1 cellular context compared by ENCODE assay signal in the genomic region with DNA sequence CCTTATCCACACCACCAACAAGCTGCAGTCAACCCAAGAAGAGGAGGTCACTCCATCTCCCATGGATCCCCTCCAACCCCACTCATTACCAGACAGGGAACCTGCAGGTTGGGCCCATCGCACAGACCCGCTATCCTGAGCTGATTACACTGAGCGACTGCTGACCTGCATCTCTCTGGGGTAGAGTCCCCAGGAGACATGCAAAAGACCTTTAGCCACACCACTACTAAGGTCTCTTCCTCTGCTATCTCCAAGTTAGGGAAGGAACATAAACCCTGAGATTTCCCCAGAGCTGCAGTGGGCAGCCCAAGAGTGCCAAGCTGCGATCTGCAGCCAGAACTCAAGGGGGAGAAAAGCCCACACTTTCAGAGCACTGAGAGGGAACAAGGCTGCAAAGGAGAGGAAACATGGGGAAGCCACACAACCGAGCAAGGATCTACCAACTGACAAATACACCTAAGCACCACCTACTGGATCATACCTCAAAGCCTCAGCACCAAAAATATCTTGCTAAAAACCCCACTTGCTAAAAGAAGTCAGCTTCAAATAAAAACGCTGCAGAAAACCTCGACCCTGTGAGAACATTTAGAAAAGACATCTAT.
TF ChIP-seq lines count a peak whose summit lies in the region.

No MANE protein-coding gene starts in this region.

TF ChIP-seq in GM23338, 12 proteins besides CTCF, POLR2A, EP300 and RAD21 (continued from another document):
- TF ChIP-seq, protein P1, sequence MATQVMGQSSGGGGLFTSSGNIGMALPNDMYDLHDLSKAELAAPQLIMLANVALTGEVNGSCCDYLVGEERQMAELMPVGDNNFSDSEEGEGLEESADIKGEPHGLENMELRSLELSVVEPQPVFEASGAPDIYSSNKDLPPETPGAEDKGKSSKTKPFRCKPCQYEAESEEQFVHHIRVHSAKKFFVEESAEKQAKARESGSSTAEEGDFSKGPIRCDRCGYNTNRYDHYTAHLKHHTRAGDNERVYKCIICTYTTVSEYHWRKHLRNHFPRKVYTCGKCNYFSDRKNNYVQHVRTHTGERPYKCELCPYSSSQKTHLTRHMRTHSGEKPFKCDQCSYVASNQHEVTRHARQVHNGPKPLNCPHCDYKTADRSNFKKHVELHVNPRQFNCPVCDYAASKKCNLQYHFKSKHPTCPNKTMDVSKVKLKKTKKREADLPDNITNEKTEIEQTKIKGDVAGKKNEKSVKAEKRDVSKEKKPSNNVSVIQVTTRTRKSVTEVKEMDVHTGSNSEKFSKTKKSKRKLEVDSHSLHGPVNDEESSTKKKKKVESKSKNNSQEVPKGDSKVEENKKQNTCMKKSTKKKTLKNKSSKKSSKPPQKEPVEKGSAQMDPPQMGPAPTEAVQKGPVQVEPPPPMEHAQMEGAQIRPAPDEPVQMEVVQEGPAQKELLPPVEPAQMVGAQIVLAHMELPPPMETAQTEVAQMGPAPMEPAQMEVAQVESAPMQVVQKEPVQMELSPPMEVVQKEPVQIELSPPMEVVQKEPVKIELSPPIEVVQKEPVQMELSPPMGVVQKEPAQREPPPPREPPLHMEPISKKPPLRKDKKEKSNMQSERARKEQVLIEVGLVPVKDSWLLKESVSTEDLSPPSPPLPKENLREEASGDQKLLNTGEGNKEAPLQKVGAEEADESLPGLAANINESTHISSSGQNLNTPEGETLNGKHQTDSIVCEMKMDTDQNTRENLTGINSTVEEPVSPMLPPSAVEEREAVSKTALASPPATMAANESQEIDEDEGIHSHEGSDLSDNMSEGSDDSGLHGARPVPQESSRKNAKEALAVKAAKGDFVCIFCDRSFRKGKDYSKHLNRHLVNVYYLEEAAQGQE (IDR thresholded peaks at IDR 0.05; ENCODE audit: unreplicated experiment): no peak
- TF ChIP-seq ZNF331 (CRISPR knock-in tag; IDR thresholded peaks at IDR 0.05; ENCODE audit: low read depth) (no peak), EZH2phosphoT487 (IDR thresholded peaks at IDR 0.05; ENCODE audit: unreplicated experiment) (no peak), JUNB (IDR thresholded peaks at IDR 0.05; ENCODE audit: unreplicated experiment) (no peak), CREB1 (CRISPR knock-in tag; IDR thresholded peaks at IDR 0.05; ENCODE audit: low read depth) (no peak), STAT1 (IDR thresholded peaks at IDR 0.05; ENCODE audit: unreplicated experiment) (no peak), POLR2AphosphoS5 (IDR thresholded peaks at IDR 0.05; ENCODE audit: low read depth) (no peak)
- TF ChIP-seq, protein P2, sequence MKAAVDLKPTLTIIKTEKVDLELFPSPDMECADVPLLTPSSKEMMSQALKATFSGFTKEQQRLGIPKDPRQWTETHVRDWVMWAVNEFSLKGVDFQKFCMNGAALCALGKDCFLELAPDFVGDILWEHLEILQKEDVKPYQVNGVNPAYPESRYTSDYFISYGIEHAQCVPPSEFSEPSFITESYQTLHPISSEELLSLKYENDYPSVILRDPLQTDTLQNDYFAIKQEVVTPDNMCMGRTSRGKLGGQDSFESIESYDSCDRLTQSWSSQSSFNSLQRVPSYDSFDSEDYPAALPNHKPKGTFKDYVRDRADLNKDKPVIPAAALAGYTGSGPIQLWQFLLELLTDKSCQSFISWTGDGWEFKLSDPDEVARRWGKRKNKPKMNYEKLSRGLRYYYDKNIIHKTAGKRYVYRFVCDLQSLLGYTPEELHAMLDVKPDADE (IDR thresholded peaks at IDR 0.05): no peak
- TF ChIP-seq, protein P3, sequence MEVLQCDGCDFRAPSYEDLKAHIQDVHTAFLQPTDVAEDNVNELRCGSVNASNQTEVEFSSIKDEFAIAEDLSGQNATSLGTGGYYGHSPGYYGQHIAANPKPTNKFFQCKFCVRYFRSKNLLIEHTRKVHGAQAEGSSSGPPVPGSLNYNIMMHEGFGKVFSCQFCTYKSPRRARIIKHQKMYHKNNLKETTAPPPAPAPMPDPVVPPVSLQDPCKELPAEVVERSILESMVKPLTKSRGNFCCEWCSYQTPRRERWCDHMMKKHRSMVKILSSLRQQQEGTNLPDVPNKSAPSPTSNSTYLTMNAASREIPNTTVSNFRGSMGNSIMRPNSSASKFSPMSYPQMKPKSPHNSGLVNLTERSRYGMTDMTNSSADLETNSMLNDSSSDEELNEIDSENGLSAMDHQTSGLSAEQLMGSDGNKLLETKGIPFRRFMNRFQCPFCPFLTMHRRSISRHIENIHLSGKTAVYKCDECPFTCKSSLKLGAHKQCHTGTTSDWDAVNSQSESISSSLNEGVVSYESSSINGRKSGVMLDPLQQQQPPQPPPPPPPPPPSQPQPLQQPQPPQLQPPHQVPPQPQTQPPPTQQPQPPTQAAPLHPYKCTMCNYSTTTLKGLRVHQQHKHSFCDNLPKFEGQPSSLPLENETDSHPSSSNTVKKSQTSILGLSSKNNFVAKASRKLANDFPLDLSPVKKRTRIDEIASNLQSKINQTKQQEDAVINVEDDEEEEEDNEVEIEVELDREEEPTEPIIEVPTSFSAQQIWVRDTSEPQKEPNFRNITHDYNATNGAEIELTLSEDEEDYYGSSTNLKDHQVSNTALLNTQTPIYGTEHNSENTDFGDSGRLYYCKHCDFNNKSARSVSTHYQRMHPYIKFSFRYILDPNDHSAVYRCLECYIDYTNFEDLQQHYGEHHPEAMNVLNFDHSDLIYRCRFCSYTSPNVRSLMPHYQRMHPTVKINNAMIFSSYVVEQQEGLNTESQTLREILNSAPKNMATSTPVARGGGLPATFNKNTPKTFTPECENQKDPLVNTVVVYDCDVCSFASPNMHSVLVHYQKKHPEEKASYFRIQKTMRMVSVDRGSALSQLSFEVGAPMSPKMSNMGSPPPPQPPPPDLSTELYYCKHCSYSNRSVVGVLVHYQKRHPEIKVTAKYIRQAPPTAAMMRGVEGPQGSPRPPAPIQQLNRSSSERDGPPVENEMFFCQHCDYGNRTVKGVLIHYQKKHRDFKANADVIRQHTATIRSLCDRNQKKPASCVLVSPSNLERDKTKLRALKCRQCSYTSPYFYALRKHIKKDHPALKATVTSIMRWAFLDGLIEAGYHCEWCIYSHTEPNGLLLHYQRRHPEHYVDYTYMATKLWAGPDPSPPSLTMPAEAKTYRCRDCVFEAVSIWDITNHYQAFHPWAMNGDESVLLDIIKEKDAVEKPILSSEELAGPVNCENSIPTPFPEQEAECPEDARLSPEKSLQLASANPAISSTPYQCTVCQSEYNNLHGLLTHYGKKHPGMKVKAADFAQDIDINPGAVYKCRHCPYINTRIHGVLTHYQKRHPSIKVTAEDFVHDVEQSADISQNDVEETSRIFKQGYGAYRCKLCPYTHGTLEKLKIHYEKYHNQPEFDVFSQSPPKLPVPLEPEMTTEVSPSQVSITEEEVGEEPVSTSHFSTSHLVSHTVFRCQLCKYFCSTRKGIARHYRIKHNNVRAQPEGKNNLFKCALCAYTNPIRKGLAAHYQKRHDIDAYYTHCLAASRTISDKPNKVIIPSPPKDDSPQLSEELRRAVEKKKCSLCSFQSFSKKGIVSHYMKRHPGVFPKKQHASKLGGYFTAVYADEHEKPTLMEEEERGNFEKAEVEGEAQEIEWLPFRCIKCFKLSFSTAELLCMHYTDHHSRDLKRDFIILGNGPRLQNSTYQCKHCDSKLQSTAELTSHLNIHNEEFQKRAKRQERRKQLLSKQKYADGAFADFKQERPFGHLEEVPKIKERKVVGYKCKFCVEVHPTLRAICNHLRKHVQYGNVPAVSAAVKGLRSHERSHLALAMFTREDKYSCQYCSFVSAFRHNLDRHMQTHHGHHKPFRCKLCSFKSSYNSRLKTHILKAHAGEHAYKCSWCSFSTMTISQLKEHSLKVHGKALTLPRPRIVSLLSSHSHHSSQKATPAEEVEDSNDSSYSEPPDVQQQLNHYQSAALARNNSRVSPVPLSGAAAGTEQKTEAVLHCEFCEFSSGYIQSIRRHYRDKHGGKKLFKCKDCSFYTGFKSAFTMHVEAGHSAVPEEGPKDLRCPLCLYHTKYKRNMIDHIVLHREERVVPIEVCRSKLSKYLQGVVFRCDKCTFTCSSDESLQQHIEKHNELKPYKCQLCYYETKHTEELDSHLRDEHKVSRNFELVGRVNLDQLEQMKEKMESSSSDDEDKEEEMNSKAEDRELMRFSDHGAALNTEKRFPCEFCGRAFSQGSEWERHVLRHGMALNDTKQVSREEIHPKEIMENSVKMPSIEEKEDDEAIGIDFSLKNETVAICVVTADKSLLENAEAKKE (CRISPR knock-in tag; IDR thresholded peaks at IDR 0.05): no peak
